ENCODE assay signal across 14 cellular contexts in genomic region chr1:89705901-89706699, GRCh38.
DNase-seq lines count a peak whose midpoint lies in the region; ATAC-seq, FAIRE-seq and TF ChIP-seq lines count a peak whose summit lies in the region.
"Had no signal": no experiment of that assay in that cellular context is flagged by ENCODE, and none has a peak within 500 bp of the region (broad histone marks: within the 10 kb centered on the region; RNA-seq: fewer than 3 reads in every experiment).

No MANE protein-coding gene starts in this region.

- no peaks in the 10 kb centered on the region for H3K9me3 Mint-ChIP-seq in progenitor cell of endocrine pancreas (ENCODE audit: low read depth)
- H3K9me3 Mint-ChIP-seq: HFFc6, neural progenitor cell had no signal

- H3K27me3 Mint-ChIP-seq in progenitor cell of endocrine pancreas, result no peaks in the 10 kb centered on the region

- H3K27ac Mint-ChIP-seq in progenitor cell of endocrine pancreas, result no peak overlapping the region
- H3K27ac Mint-ChIP-seq: HFFc6, neural progenitor cell had no signal

- TF ChIP-seq CTCF in D721Med (IDR thresholded peaks at IDR 0.05; ENCODE audit: insufficient read depth, missing control alignments), result no peak
- no peak for TF ChIP-seq CTCF in progenitor cell of endocrine pancreas (IDR thresholded peaks at IDR 0.05; ENCODE audit: unreplicated experiment)

- no peaks in the 10 kb centered on the region for H3K36me3 Mint-ChIP-seq in progenitor cell of endocrine pancreas (ENCODE audit: insufficient read depth)

- no peak for TF ChIP-seq POLR2A in erythroblast (IDR thresholded peaks at IDR 0.05; ENCODE audit: low read length)

- peak; percentile 27 to 43 for DNase-seq in erythroblast (lab: John Stamatoyannopoulos, UW)
- no peak for DNase-seq in D721Med (ENCODE audit: insufficient read length, low spot score)
- DNase-seq in progenitor cell of endocrine pancreas (ENCODE audit: low spot score, unreplicated experiment), result no peak
- no peak for DNase-seq in DMS79 treated with DMSO at 0.1 percent for 48 hours (lab: John Stamatoyannopoulos, UW)
- DNase-seq: activated naive CD4-positive, alpha-beta T cell treated with Interleukin-2 at 50 U/mL for 16 hours; cortex of kidney; HFFc6; left cardiac atrium; stimulated activated CD4-positive, alpha-beta T cell treated with anti-CD3 and anti-CD28 coated beads, Interleukin-12 subunit alpha, Interleukin-12 subunit beta, amount 100 ng/mL, for 4 hours had no signal

- no peak overlapping the region for H3K4me3 Mint-ChIP-seq in progenitor cell of endocrine pancreas (ENCODE audit: low read depth)
- H3K4me3 Mint-ChIP-seq: HFFc6, neural progenitor cell had no signal

- ATAC-seq in GM18868 (IDR thresholded peaks at IDR 0.05; ENCODE audit: unreplicated experiment), result peak; percentile 63
- ATAC-seq in GM21723 (IDR thresholded peaks at IDR 0.05; ENCODE audit: unreplicated experiment), result peak; percentile 88
- ATAC-seq in HG03439 (IDR thresholded peaks at IDR 0.05; ENCODE audit: unreplicated experiment), result peak; percentile 74
- ATAC-seq in HG03139 (IDR thresholded peaks at IDR 0.05; ENCODE audit: unreplicated experiment), result no peak
- ATAC-seq: left cardiac atrium had no signal

- H3K4me1 Mint-ChIP-seq in progenitor cell of endocrine pancreas (ENCODE audit: low read depth), result no peaks in the 10 kb centered on the region

- FAIRE-seq in D721Med (lab: Jason Lieb, UNC), result no peak

Comparison
In these comparisons a context has a peak if more than half of its experiments do, and no peak if none do; other contexts are left out.
1. DNase-seq: peak in erythroblast (2 of 2); none in D721Med (single experiment), progenitor cell of endocrine pancreas (single experiment) and DMS79 treated with DMSO at 0.1 percent for 48 hours (single experiment).